Comparison of ENCODE assay signal across 1 cellular context in the genomic region with DNA sequence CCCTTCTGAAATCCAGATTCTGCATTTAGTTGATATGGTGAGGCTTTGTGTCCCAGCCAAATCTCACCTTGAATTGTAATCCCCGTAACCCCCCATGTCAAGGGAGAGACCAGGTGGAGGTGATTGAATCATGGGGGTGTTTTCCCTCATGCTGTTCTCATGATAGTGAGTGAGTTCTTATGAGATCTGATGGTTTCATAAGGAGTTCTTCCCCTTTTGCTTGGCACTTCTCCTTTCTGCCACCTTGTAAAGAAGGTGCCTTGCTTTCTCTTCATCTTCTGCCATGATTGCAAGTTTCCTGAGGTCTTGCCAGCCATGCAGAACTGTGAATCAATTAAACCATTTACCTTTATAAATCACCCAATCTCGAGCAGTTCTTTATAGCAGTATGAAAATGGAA.
TF ChIP-seq lines count a peak whose summit lies in the region.

No MANE protein-coding gene starts in this region.

TF ChIP-seq in GM12891, 5 proteins besides CTCF, POLR2A, EP300 and RAD21:
- TF ChIP-seq TAF1 (IDR thresholded peaks at IDR 0.05; ENCODE audit: low read depth, low read length) (no peak), POLR2AphosphoS5 (IDR thresholded peaks at IDR 0.05; ENCODE audit: low read depth, low read length) (no peak), PAX5 (IDR thresholded peaks at IDR 0.05; ENCODE audit: insufficient read depth, low read length, severe bottlenecking) (no peak), SPI1 (IDR thresholded peaks at IDR 0.05; ENCODE audit: low read depth, low read length) (peak; percentile 86), POU2F2 (IDR thresholded peaks at IDR 0.05; ENCODE audit: low read depth, low read length) (no peak)
